1 cellular context compared by ENCODE assay signal in the genomic region with DNA sequence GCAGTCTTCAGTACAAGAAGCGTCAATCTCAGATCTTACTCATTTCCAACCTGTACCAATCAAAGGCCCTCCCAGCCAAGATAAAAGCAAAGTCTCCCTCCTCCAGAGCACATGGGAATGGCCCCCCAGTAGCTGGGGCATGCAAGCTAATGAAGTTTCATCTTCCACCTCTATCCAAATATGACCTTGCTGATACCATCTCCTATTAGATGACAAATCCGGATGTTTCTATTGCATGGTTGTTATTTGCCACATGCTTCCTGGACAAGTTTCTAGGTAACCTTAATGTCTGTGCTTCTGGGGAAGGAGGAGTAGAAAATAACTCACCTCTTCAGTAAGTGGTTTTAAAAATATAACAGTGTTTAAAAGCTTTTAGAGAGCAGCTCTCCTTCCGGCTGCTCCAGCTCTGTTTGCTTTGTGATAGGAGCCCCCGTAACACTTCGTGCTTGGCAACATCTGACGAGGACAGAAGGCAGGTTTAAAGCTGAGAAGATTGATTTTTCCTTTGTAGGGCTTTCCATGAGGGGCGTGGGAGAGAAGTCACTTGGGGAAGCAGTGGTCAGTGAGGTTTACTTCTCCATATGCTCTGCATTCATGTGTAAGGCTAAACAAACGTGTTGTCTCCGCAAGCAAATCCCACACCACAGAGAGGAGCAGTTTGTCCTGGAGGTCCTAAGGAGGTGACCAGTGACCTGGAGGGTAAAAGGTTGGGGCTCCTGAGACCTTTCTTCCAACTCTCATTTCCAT.
TF ChIP-seq lines count a peak whose summit lies in the region.

No MANE protein-coding gene starts in this region.

TF ChIP-seq in HepG2, 621 proteins besides CTCF, POLR2A, EP300 and RAD21 (continued from another document and continues in another):
- TF ChIP-seq EHMT2 (IDR thresholded peaks at IDR 0.05; ENCODE audit: borderline replicate concordance, low read depth, low read length) (no peak), ZBTB21 (CRISPR knock-in tag; IDR thresholded peaks at IDR 0.05) (0 out of 2 replicates have a peak, but pooled peaks have one; percentile 37), ZBTB20 (CRISPR knock-in tag; IDR thresholded peaks at IDR 0.05; ENCODE audit: borderline replicate concordance, low read depth) (peak; percentile 71; the same call in 1 of the 2 replicates), ZNF75D (CRISPR knock-in tag; IDR thresholded peaks at IDR 0.05; ENCODE audit: borderline replicate concordance) (no peak), HES4 (CRISPR knock-in tag; IDR thresholded peaks at IDR 0.05; ENCODE audit: borderline replicate concordance) (0 out of 2 replicates have a peak, but pooled peaks have one; percentile 28), SRF (IDR thresholded peaks at IDR 0.05; ENCODE audit: low read depth, low read length) (no peak), TGIF2 (CRISPR knock-in tag; IDR thresholded peaks at IDR 0.05) (peak; percentile 40; the same call in 1 of the 2 replicates), SPEN (CRISPR knock-in tag; IDR thresholded peaks at IDR 0.05; ENCODE audit: low read depth) (peak; percentile 25; the same call in 1 of the 2 replicates), ZNF768 (CRISPR knock-in tag; IDR thresholded peaks at IDR 0.05) (no peak), TEAD3 (CRISPR knock-in tag; optimal IDR thresholded peaks at IDR 0.05; ENCODE audit: borderline replicate concordance) (peak; percentile 65), CBX5 (CRISPR knock-in tag; IDR thresholded peaks at IDR 0.05; ENCODE audit: borderline replicate concordance) (no peak), MIER3 (CRISPR knock-in tag; IDR thresholded peaks at IDR 0.05; ENCODE audit: borderline replicate concordance) (peak; percentile 86; the same call in 1 of the 2 replicates), ZKSCAN5 (CRISPR knock-in tag; IDR thresholded peaks at IDR 0.05) (peak; percentile 99), TCF12 (IDR thresholded peaks at IDR 0.05) (no peak), TCF12 (CRISPR knock-in tag; IDR thresholded peaks at IDR 0.05) (peak; percentile 71; the same call in 1 of the 2 replicates), ZNF564 (CRISPR knock-in tag; IDR thresholded peaks at IDR 0.05) (peak; percentile 69; the same call in 1 of the 2 replicates), SMYD3 (CRISPR knock-in tag; IDR thresholded peaks at IDR 0.05) (0 out of 2 replicates have a peak, but pooled peaks have one; percentile 27), FOXA1 (IDR thresholded peaks at IDR 0.05) (no peak), FOXA1 (CRISPR knock-in tag; IDR thresholded peaks at IDR 0.05) (peak; percentile 71), TCF7 (IDR thresholded peaks at IDR 0.05; ENCODE audit: low read depth) (peak; percentile 79), NCOR1 (IDR thresholded peaks at IDR 0.05; ENCODE audit: borderline replicate concordance, low read length) (peak; percentile 71; the same call in 1 of the 2 replicates), ZSCAN29 (CRISPR knock-in tag; conservative IDR thresholded peaks at IDR 0.05) (peak; percentile 80), GLI4 (CRISPR knock-in tag; IDR thresholded peaks at IDR 0.05; ENCODE audit: borderline replicate concordance) (no peak), ZNF766 (CRISPR knock-in tag; IDR thresholded peaks at IDR 0.05; ENCODE audit: borderline replicate concordance) (no peak), ONECUT2 (CRISPR knock-in tag; IDR thresholded peaks at IDR 0.05) (peak; percentile 86), SOX6 (IDR thresholded peaks at IDR 0.05) (no peak), SOX6 (CRISPR knock-in tag; IDR thresholded peaks at IDR 0.05) (peak; percentile 85), JUN (CRISPR knock-in tag; IDR thresholded peaks at IDR 0.05) (no peak; the same call in 1 of the 2 replicates), FOXK1 (CRISPR knock-in tag; IDR thresholded peaks at IDR 0.05; ENCODE audit: borderline replicate concordance, low read depth) (peak; percentile 61; the same call in 1 of the 2 replicates), FOXO1 (CRISPR knock-in tag; IDR thresholded peaks at IDR 0.05) (peak; percentile 83), MXD4 (CRISPR knock-in tag; IDR thresholded peaks at IDR 0.05) (peak; percentile 33; the same call in 1 of the 2 replicates), GFI1 (CRISPR knock-in tag; IDR thresholded peaks at IDR 0.05; ENCODE audit: borderline replicate concordance) (peak; percentile 92), THAP11 (CRISPR knock-in tag; IDR thresholded peaks at IDR 0.05) (peak; percentile 54), U2AF1 (optimal IDR thresholded peaks at IDR 0.05; ENCODE audit: low read depth, low read length) (no peak), CCDC6 (CRISPR knock-in tag; IDR thresholded peaks at IDR 0.05) (0 out of 2 replicates have a peak, but pooled peaks have one; percentile 50), ZNF878 (CRISPR knock-in tag; IDR thresholded peaks at IDR 0.05) (0 out of 2 replicates have a peak, but pooled peaks have one; percentile 45), ZNF775 (CRISPR knock-in tag; IDR thresholded peaks at IDR 0.05; ENCODE audit: borderline replicate concordance) (no peak), HNRNPH1 (optimal IDR thresholded peaks at IDR 0.05; ENCODE audit: low read depth, low read length) (no peak), HDAC1 (CRISPR knock-in tag; IDR thresholded peaks at IDR 0.05) (no peak; the same call in 1 of the 2 replicates), PPARG (CRISPR knock-in tag; conservative IDR thresholded peaks at IDR 0.05) (peak; percentile 80), MEF2D (CRISPR knock-in tag; IDR thresholded peaks at IDR 0.05) (peak; percentile 70), ZNF331 (CRISPR knock-in tag; IDR thresholded peaks at IDR 0.05) (no peak), MXI1 (IDR thresholded peaks at IDR 0.05; ENCODE audit: borderline replicate concordance, low read depth, low read length) (peak; percentile 12; the same call in 1 of the 3 replicates), TARDBP (CRISPR knock-in tag; IDR thresholded peaks at IDR 0.05) (peak; percentile 93), ZNF263 (CRISPR knock-in tag; IDR thresholded peaks at IDR 0.05) (peak; percentile 91)
- TF ChIP-seq, protein P1, sequence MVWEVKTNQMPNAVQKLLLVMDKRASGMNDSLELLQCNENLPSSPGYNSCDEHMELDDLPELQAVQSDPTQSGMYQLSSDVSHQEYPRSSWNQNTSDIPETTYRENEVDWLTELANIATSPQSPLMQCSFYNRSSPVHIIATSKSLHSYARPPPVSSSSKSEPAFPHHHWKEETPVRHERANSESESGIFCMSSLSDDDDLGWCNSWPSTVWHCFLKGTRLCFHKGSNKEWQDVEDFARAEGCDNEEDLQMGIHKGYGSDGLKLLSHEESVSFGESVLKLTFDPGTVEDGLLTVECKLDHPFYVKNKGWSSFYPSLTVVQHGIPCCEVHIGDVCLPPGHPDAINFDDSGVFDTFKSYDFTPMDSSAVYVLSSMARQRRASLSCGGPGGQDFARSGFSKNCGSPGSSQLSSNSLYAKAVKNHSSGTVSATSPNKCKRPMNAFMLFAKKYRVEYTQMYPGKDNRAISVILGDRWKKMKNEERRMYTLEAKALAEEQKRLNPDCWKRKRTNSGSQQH (CRISPR knock-in tag; IDR thresholded peaks at IDR 0.05; ENCODE audit: low read depth) = no peak
- TF ChIP-seq, protein P2, sequence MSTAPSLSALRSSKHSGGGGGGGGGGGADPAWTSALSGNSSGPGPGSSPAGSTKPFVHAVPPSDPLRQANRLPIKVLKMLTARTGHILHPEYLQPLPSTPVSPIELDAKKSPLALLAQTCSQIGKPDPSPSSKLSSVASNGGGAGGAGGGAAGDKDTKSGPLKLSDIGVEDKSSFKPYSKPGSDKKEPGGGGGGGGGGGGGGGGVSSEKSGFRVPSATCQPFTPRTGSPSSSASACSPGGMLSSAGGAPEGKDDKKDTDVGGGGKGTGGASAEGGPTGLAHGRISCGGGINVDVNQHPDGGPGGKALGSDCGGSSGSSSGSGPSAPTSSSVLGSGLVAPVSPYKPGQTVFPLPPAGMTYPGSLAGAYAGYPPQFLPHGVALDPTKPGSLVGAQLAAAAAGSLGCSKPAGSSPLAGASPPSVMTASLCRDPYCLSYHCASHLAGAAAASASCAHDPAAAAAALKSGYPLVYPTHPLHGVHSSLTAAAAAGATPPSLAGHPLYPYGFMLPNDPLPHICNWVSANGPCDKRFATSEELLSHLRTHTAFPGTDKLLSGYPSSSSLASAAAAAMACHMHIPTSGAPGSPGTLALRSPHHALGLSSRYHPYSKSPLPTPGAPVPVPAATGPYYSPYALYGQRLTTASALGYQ (CRISPR knock-in tag; IDR thresholded peaks at IDR 0.05) = peak; percentile 93; the same call in 1 of the 2 replicates
- TF ChIP-seq, protein P3, sequence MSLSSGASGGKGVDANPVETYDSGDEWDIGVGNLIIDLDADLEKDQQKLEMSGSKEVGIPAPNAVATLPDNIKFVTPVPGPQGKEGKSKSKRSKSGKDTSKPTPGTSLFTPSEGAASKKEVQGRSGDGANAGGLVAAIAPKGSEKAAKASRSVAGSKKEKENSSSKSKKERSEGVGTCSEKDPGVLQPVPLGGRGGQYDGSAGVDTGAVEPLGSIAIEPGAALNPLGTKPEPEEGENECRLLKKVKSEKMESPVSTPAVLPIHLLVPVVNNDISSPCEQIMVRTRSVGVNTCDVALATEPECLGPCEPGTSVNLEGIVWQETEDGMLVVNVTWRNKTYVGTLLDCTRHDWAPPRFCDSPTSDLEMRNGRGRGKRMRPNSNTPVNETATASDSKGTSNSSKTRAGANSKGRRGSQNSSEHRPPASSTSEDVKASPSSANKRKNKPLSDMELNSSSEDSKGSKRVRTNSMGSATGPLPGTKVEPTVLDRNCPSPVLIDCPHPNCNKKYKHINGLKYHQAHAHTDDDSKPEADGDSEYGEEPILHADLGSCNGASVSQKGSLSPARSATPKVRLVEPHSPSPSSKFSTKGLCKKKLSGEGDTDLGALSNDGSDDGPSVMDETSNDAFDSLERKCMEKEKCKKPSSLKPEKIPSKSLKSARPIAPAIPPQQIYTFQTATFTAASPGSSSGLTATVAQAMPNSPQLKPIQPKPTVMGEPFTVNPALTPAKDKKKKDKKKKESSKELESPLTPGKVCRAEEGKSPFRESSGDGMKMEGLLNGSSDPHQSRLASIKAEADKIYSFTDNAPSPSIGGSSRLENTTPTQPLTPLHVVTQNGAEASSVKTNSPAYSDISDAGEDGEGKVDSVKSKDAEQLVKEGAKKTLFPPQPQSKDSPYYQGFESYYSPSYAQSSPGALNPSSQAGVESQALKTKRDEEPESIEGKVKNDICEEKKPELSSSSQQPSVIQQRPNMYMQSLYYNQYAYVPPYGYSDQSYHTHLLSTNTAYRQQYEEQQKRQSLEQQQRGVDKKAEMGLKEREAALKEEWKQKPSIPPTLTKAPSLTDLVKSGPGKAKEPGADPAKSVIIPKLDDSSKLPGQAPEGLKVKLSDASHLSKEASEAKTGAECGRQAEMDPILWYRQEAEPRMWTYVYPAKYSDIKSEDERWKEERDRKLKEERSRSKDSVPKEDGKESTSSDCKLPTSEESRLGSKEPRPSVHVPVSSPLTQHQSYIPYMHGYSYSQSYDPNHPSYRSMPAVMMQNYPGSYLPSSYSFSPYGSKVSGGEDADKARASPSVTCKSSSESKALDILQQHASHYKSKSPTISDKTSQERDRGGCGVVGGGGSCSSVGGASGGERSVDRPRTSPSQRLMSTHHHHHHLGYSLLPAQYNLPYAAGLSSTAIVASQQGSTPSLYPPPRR (CRISPR knock-in tag; IDR thresholded peaks at IDR 0.05; ENCODE audit: borderline replicate concordance) = peak; percentile 94
- TF ChIP-seq, protein P4, sequence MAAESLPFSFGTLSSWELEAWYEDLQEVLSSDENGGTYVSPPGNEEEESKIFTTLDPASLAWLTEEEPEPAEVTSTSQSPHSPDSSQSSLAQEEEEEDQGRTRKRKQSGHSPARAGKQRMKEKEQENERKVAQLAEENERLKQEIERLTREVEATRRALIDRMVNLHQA (CRISPR knock-in tag; IDR thresholded peaks at IDR 0.05) = 0 out of 2 replicates have a peak, but pooled peaks have one; percentile 35
- TF ChIP-seq, protein P5, sequence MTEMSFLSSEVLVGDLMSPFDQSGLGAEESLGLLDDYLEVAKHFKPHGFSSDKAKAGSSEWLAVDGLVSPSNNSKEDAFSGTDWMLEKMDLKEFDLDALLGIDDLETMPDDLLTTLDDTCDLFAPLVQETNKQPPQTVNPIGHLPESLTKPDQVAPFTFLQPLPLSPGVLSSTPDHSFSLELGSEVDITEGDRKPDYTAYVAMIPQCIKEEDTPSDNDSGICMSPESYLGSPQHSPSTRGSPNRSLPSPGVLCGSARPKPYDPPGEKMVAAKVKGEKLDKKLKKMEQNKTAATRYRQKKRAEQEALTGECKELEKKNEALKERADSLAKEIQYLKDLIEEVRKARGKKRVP (CRISPR knock-in tag; IDR thresholded peaks at IDR 0.05) = peak in 1 of 2 experiments; percentile 88; a peak in 2 of 4 replicates
- TF ChIP-seq, protein P6, sequence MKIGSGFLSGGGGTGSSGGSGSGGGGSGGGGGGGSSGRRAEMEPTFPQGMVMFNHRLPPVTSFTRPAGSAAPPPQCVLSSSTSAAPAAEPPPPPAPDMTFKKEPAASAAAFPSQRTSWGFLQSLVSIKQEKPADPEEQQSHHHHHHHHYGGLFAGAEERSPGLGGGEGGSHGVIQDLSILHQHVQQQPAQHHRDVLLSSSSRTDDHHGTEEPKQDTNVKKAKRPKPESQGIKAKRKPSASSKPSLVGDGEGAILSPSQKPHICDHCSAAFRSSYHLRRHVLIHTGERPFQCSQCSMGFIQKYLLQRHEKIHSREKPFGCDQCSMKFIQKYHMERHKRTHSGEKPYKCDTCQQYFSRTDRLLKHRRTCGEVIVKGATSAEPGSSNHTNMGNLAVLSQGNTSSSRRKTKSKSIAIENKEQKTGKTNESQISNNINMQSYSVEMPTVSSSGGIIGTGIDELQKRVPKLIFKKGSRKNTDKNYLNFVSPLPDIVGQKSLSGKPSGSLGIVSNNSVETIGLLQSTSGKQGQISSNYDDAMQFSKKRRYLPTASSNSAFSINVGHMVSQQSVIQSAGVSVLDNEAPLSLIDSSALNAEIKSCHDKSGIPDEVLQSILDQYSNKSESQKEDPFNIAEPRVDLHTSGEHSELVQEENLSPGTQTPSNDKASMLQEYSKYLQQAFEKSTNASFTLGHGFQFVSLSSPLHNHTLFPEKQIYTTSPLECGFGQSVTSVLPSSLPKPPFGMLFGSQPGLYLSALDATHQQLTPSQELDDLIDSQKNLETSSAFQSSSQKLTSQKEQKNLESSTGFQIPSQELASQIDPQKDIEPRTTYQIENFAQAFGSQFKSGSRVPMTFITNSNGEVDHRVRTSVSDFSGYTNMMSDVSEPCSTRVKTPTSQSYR (CRISPR knock-in tag; IDR thresholded peaks at IDR 0.05; ENCODE audit: borderline replicate concordance) = peak; percentile 32; the same call in 1 of the 2 replicates
- TF ChIP-seq, protein P7, sequence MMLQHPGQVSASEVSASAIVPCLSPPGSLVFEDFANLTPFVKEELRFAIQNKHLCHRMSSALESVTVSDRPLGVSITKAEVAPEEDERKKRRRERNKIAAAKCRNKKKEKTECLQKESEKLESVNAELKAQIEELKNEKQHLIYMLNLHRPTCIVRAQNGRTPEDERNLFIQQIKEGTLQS (CRISPR knock-in tag; IDR thresholded peaks at IDR 0.05) = 0 out of 2 replicates have a peak, but pooled peaks have one; percentile 45
- TF ChIP-seq, protein P8, sequence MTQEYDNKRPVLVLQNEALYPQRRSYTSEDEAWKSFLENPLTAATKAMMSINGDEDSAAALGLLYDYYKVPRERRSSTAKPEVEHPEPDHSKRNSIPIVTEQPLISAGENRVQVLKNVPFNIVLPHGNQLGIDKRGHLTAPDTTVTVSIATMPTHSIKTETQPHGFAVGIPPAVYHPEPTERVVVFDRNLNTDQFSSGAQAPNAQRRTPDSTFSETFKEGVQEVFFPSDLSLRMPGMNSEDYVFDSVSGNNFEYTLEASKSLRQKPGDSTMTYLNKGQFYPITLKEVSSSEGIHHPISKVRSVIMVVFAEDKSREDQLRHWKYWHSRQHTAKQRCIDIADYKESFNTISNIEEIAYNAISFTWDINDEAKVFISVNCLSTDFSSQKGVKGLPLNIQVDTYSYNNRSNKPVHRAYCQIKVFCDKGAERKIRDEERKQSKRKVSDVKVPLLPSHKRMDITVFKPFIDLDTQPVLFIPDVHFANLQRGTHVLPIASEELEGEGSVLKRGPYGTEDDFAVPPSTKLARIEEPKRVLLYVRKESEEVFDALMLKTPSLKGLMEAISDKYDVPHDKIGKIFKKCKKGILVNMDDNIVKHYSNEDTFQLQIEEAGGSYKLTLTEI (CRISPR knock-in tag; conservative IDR thresholded peaks at IDR 0.05) = no peak
